In genomic region chr12:44372259-44372658, GRCh38 we compare ENCODE assay signal across 22 cellular contexts.
DNase-seq lines count a peak whose midpoint lies in the region; ATAC-seq and TF ChIP-seq lines count a peak whose summit lies in the region.
"Had no signal": no experiment of that assay in that cellular context is flagged by ENCODE, and none has a peak within 500 bp of the region (broad histone marks: within the 10 kb centered on the region; RNA-seq: fewer than 3 reads in every experiment).

No MANE protein-coding gene starts in this region.

- in situ Hi-C loops in astrocyte of the spinal cord (cut with HindIII; ENCODE audit: low sequenced_read_pairs): no loop called here

- intact Hi-C loops in lower leg skin (cut with DNase I; ENCODE audit: low total_unique reads): no loop called here

- TF ChIP-seq CTCF in astrocyte of the spinal cord (IDR thresholded peaks at IDR 0.05; ENCODE audit: low read depth, low read length) (no peak), lower leg skin (IDR thresholded peaks at IDR 0.05) (no peak)

- WGBS in lower leg skin, 2 donors: 45 to 59% methylated on average over 2 of the region's 2 CpGs

- DNase-seq in Daoy (ENCODE audit: low read depth) (peak; percentile 34), LHCN-M2 (ENCODE audit: low read depth) (peak; percentile 47), astrocyte of the spinal cord (ENCODE audit: low read depth, low spot score) (peak; percentile 1), foreskin melanocyte (peak; percentile 95), lower leg skin (ENCODE audit: low spot score in 2 of 2) (no peak)
- DNase-seq: activated CD4-positive, alpha-beta T cell treated with anti-CD3 and anti-CD28 coated beads for 48 hours; activated CD8-positive, alpha-beta memory T cell treated with anti-CD3 and anti-CD28 coated beads, Interleukin-2, amount 50 U/mL, for 4 hours; activated effector memory CD4-positive, alpha-beta T cell treated with anti-CD3 and anti-CD28 coated beads, Interleukin-2, amount 50 U/mL, for 16 hours; AML-193; endodermal cell; immature natural killer cell; NCI-H187 treated with DMSO at 0.1 percent for 48 hours; NCI-H524; psoas muscle; SJCRH30; spleen; T-helper 9 cell had no signal

- ATAC-seq in GM18873 (IDR thresholded peaks at IDR 0.05; ENCODE audit: low FRiP score, unreplicated experiment) (no peak), GM21723 (IDR thresholded peaks at IDR 0.05; ENCODE audit: unreplicated experiment) (no peak), GM19397 (IDR thresholded peaks at IDR 0.05; ENCODE audit: unreplicated experiment) (no peak)
- ATAC-seq: HCT116, psoas muscle had no signal

- H3K4me3 ChIP-seq in astrocyte of the spinal cord (ENCODE audit: low read depth, low read length): no peak overlapping the region
- H3K4me3 ChIP-seq in lower leg skin (ENCODE audit: low read depth, poor library complexity, severe bottlenecking): no peak overlapping the region
- H3K4me3 ChIP-seq: psoas muscle, SJCRH30, spleen, thoracic aorta had no signal

- no peak for TF ChIP-seq POLR2A in lower leg skin (IDR thresholded peaks at IDR 0.05)

Comparison
In these comparisons a context has a peak if more than half of its experiments do, and no peak if none do; other contexts are left out.
1. DNase-seq: peak in Daoy (single experiment), LHCN-M2 (single experiment), astrocyte of the spinal cord (single experiment) and foreskin melanocyte (single experiment); none in lower leg skin (0 of 2).